Comparison of ENCODE assay signal across 9 cellular contexts in genomic region chr10:16779375-16779774, GRCh38. TPM values are rescaled to one million over a fixed set of nuclear protein-coding genes. Genes with fewer than 3 reads are reported as not detected.
DNase-seq lines count a peak whose midpoint lies in the region; ATAC-seq lines count a peak whose summit lies in the region.
"Had no signal": no experiment of that assay in that cellular context is flagged by ENCODE, and none has a peak within 500 bp of the region (broad histone marks: within the 10 kb centered on the region; RNA-seq: fewer than 3 reads in every experiment).

No MANE protein-coding gene starts in this region.

- H3K27me3 Mint-ChIP-seq in activated T-helper 17 cell treated with anti-CD3 and anti-CD28 coated beads, Interleukin-2, amount 50 U/mL, for 72 hours: no peaks in the 10 kb centered on the region
- H3K27me3 Mint-ChIP-seq: dendritic cell treated with granulocyte-macrophage colony-stimulating factor and Interleukin-4, amounts not matched to agents 40 ng/mL and 50 ng/mL, for 4 days had no signal

- peak overlapping the region; percentile 96 for H3K27ac Mint-ChIP-seq in activated T-helper 17 cell treated with anti-CD3 and anti-CD28 coated beads, Interleukin-2, amount 50 U/mL, for 72 hours
- H3K27ac Mint-ChIP-seq: dendritic cell treated with granulocyte-macrophage colony-stimulating factor and Interleukin-4, amounts not matched to agents 40 ng/mL and 50 ng/mL, for 4 days had no signal

- DNase-seq in stimulated activated CD8-positive, alpha-beta memory T cell treated with anti-CD3 and anti-CD28 coated beads, Interleukin-15, amount 100 ng/mL, for 4 hours (ENCODE audit: low read depth in 2 of 2): peak; percentile 11 to 67
- DNase-seq in globus pallidus (ENCODE audit: low spot score) (no peak), HCEC 1CT (no peak), DMS53 treated with DMSO at 0.1 percent for 48 hours (lab: John Stamatoyannopoulos, UW; ENCODE audit: unreplicated experiment) (no peak), GF-D8 (lab: John Stamatoyannopoulos, UW) (no peak)

- no peaks in the 10 kb centered on the region for H3K9me3 Mint-ChIP-seq in activated T-helper 17 cell treated with anti-CD3 and anti-CD28 coated beads, Interleukin-2, amount 50 U/mL, for 72 hours

- peaks cover 30% of the 10 kb centered on the region for H3K4me1 Mint-ChIP-seq in activated T-helper 17 cell treated with anti-CD3 and anti-CD28 coated beads, Interleukin-2, amount 50 U/mL, for 72 hours

- H3K36me3 Mint-ChIP-seq in activated T-helper 17 cell treated with anti-CD3 and anti-CD28 coated beads, Interleukin-2, amount 50 U/mL, for 72 hours (ENCODE audit: low read depth): peaks cover 35% of the 10 kb centered on the region

- peak overlapping the region; percentile 61 for H3K4me3 Mint-ChIP-seq in activated T-helper 17 cell treated with anti-CD3 and anti-CD28 coated beads, Interleukin-2, amount 50 U/mL, for 72 hours
- H3K4me3 Mint-ChIP-seq: dendritic cell treated with granulocyte-macrophage colony-stimulating factor and Interleukin-4, amounts not matched to agents 40 ng/mL and 50 ng/mL, for 4 days had no signal

- ATAC-seq in GM19372 (IDR thresholded peaks at IDR 0.05; ENCODE audit: low read depth, unreplicated experiment) (peak; percentile 68), HG03342 (IDR thresholded peaks at IDR 0.05; ENCODE audit: unreplicated experiment) (peak; percentile 67)
- ATAC-seq in activated T-helper 17 cell treated with anti-CD3 and anti-CD28 coated beads, Interleukin-2, amount 50 U/mL, for 72 hours (replicated peaks): peak; percentile 98

RNA-seq across cellular contexts. Expression of gene RSU1, which starts 37.8 kb away (rescaled TPM):
- 10 to 100 TPM; 56.1 to 87.8 TPM for total RNA-seq in activated T-helper 17 cell treated with anti-CD3 and anti-CD28 coated beads, Interleukin-2, amount 50 U/mL, for 72 hours

Comparison
In these comparisons a context has a peak if more than half of its experiments do, and no peak if none do; other contexts are left out.
1. DNase-seq: peak in stimulated activated CD8-positive, alpha-beta memory T cell treated with anti-CD3 and anti-CD28 coated beads, Interleukin-15, amount 100 ng/mL, for 4 hours (2 of 2); none in globus pallidus (single experiment), HCEC 1CT (single experiment), DMS53 treated with DMSO at 0.1 percent for 48 hours (single experiment) and GF-D8 (single experiment).
2. Peak in every context shown above with its lines, with median percentiles within 50 percentile points of each other: ATAC-seq.